1 cellular context compared by ENCODE assay signal in the genomic region with DNA sequence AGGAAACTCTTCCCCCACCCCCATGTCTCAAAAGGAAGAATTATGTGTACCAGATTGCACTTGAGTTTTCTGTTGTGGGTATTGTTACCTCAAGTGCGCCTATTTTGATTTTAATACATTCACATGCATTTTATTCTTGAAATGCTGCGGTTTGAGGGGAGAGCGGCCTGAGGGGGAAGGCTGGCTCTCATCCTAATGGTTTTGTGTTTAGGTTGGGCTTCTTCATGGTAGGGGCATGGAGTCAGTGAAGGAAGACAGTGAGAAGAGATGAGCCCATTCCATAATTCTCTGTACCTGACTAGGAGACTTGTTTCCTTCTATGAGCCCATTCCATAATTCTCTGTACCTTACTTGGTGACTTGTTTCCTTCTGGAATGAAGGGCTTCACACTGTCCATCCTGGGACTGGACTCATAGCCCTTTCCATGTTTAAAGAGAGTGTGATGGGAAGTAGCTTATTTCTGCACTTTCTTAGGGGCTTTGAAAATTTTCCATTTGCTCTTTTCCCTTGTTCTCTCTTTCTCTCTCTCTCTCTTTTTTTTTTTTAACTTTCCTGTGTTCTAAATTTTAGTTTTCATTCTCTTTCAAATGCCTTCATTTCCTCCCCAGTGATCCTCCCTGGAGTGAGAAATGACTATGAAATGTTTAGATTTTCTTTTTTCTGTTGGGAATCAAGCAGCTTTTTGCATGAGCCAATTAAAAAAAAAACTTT.
TF ChIP-seq lines count a peak whose summit lies in the region.

No MANE protein-coding gene starts in this region.

TF ChIP-seq in SK-N-SH treated with all-trans-retinoic acid at 6 μM for 48 hours, 23 proteins besides CTCF, POLR2A, EP300 and RAD21 (continued from another document):
- TF ChIP-seq, protein P1, sequence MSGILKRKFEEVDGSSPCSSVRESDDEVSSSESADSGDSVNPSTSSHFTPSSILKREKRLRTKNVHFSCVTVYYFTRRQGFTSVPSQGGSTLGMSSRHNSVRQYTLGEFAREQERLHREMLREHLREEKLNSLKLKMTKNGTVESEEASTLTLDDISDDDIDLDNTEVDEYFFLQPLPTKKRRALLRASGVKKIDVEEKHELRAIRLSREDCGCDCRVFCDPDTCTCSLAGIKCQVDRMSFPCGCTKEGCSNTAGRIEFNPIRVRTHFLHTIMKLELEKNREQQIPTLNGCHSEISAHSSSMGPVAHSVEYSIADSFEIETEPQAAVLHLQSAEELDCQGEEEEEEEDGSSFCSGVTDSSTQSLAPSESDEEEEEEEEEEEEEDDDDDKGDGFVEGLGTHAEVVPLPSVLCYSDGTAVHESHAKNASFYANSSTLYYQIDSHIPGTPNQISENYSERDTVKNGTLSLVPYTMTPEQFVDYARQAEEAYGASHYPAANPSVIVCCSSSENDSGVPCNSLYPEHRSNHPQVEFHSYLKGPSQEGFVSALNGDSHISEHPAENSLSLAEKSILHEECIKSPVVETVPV (CRISPR knock-in tag; IDR thresholded peaks at IDR 0.05), result no peak
- TF ChIP-seq, protein P2, sequence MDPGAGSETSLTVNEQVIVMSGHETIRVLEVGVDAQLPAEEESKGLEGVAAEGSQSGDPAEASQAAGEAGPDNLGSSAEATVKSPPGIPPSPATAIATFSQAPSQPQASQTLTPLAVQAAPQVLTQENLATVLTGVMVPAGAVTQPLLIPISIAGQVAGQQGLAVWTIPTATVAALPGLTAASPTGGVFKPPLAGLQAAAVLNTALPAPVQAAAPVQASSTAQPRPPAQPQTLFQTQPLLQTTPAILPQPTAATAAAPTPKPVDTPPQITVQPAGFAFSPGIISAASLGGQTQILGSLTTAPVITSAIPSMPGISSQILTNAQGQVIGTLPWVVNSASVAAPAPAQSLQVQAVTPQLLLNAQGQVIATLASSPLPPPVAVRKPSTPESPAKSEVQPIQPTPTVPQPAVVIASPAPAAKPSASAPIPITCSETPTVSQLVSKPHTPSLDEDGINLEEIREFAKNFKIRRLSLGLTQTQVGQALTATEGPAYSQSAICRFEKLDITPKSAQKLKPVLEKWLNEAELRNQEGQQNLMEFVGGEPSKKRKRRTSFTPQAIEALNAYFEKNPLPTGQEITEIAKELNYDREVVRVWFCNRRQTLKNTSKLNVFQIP (CRISPR knock-in tag; IDR thresholded peaks at IDR 0.05; ENCODE audit: borderline replicate concordance, low read depth), result no peak
- TF ChIP-seq ZNF565 (CRISPR knock-in tag; conservative IDR thresholded peaks at IDR 0.05; ENCODE audit: low read depth), result no peak
